1 cellular context compared by ENCODE assay signal in genomic region chr11:102322560-102322959, GRCh38.
TF ChIP-seq lines count a peak whose summit lies in the region.

No MANE protein-coding gene starts in this region.

TF ChIP-seq in IMR-90, 13 proteins besides CTCF, POLR2A, EP300 and RAD21:
- no peak for TF ChIP-seq RCOR1 (IDR thresholded peaks at IDR 0.05; ENCODE audit: insufficient replicate concordance, low read length)
- no peak for TF ChIP-seq BHLHE40 (IDR thresholded peaks at IDR 0.05; ENCODE audit: low read depth, low read length)
- TF ChIP-seq MAFK (IDR thresholded peaks at IDR 0.05; ENCODE audit: low read depth, low read length) = no peak
- no peak for TF ChIP-seq RFX5 (IDR thresholded peaks at IDR 0.05; ENCODE audit: low read depth, low read length)
- TF ChIP-seq FOS (IDR thresholded peaks at IDR 0.05; ENCODE audit: low read depth, low read length) = no peak
- no peak for TF ChIP-seq USF2 (IDR thresholded peaks at IDR 0.05; ENCODE audit: low read depth, low read length)
- no peak for TF ChIP-seq CHD1 (IDR thresholded peaks at IDR 0.05; ENCODE audit: low read depth, low read length)
